Comparison of ENCODE assay signal across 22 cellular contexts in genomic region chr6:158552796-158553138, GRCh38.
"Had no signal": no experiment of that assay in that cellular context is flagged by ENCODE, and none has a peak within 500 bp of the region (broad histone marks: within the 10 kb centered on the region; RNA-seq: fewer than 3 reads in every experiment).

No MANE protein-coding gene starts in this region.

- H3K4me1 ChIP-seq: colonic mucosa, gastroesophageal sphincter, sigmoid colon, uterus had no signal

- H3K9me3 ChIP-seq: colonic mucosa, gastroesophageal sphincter, sigmoid colon, transverse colon, uterus had no signal

- H3K4me2 ChIP-seq: hepatocyte had no signal

- H3K27ac ChIP-seq: colonic mucosa, gastroesophageal sphincter, hepatocyte, sigmoid colon, transverse colon, uterus had no signal

- H2AFZ ChIP-seq: hepatocyte had no signal

- H3K79me2 ChIP-seq: hepatocyte had no signal

- H3K4me3 ChIP-seq: colonic mucosa, gastroesophageal sphincter, hepatocyte, sigmoid colon, transverse colon, uterus had no signal

- ATAC-seq: activated CD8-positive, alpha-beta memory T cell treated with anti-CD3 and anti-CD28 coated beads, Interleukin-2, amount 10 ng/mL, durations not matched to agents 7 days and 5 days; activated CD8-positive, alpha-beta T cell treated with anti-CD3 and anti-CD28 coated beads, Interleukin-2, amount 10 ng/mL, durations not matched to agents 7 days and 5 days; effector memory CD8-positive, alpha-beta T cell; gastroesophageal sphincter; left ventricle myocardium superior had no signal

- H3K27me3 ChIP-seq: colonic mucosa, hepatocyte, sigmoid colon, transverse colon, uterus had no signal

- DNase-seq: activated B cell treated with CpG ODN at 0.5 μM for 24 hours; activated CD4-positive, alpha-beta T cell treated with anti-CD3 and anti-CD28 coated beads, Interleukin-2, amount 50 U/mL, for 1 hour; activated CD8-positive, alpha-beta memory T cell treated with anti-CD3 and anti-CD28 coated beads, Interleukin-2, amount 10 ng/mL, durations not matched to agents 7 days and 5 days; activated CD8-positive, alpha-beta T cell treated with anti-CD3 and anti-CD28 coated beads, Interleukin-2, amount 10 ng/mL, durations not matched to agents 7 days and 5 days; activated effector memory CD4-positive, alpha-beta T cell treated with Interleukin-2 at 50 U/mL for 16 hours; activated naive CD4-positive, alpha-beta T cell treated with Interleukin-2 at 50 U/mL for 16 hours; activated T-cell treated with anti-CD3 and anti-CD28 coated beads, Interleukin-2, amount 50 U/mL, for 48 hours; anterior cingulate cortex; cerebellar nuclear complex; colonic mucosa; effector memory CD8-positive, alpha-beta T cell; left ventricle myocardium superior; retina; sigmoid colon; small intestine; stimulated activated CD4-positive, alpha-beta T cell treated with anti-CD3 and anti-CD28 coated beads, Interleukin-1b, Interleukin-23, amount 100 ng/mL, for 48 hours; stimulated activated naive CD4-positive, alpha-beta T cell treated with Interleukin-2 at 50 U/mL for 16 hours; T-helper 2 cell; transverse colon; uterus had no signal

- H3K36me3 ChIP-seq: colonic mucosa, gastroesophageal sphincter, sigmoid colon, transverse colon, uterus had no signal
